Comparison of ENCODE assay signal across 4 cellular contexts in the genomic region with DNA sequence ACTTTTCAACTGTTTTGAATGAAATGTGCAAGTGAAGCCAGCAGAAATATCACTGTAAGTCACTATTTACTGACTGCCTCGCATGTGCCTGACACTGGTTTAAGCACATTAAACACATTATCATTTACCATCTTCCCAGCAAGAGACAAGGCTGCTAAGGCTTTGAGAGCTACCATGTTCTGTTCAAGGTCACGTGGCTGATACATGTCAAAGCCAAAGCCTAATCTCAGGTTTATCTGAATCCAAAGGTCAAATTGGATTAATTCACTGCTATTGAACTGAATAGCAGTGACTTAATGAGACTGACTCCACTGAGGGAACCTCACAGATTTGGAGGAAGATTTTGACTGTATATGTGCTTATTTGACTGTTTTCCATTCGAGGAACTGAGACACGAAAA.
TF ChIP-seq lines count a peak whose summit lies in the region.

No MANE protein-coding gene starts in this region.

TF ChIP-seq in SK-N-SH, 30 proteins besides CTCF, POLR2A, EP300 and RAD21:
- TF ChIP-seq TEAD4 (IDR thresholded peaks at IDR 0.05; ENCODE audit: borderline replicate concordance, insufficient read depth): no peak
- peak; percentile 40 for TF ChIP-seq CHD2 (IDR thresholded peaks at IDR 0.05; ENCODE audit: low read length, partially characterized antibody)
- peak; percentile 67; the same call in 1 of the 2 replicates for TF ChIP-seq MXI1 (IDR thresholded peaks at IDR 0.05; ENCODE audit: low read depth, low read length)
- TF ChIP-seq GATA2 (CRISPR knock-in tag; IDR thresholded peaks at IDR 0.05): peak; percentile 88

TF ChIP-seq in SK-N-SH treated with all-trans-retinoic acid at 6 μM for 48 hours, 23 proteins besides CTCF, POLR2A, EP300 and RAD21 (continues in another document):
- no peak for TF ChIP-seq ZNF8 (CRISPR knock-in tag; IDR thresholded peaks at IDR 0.05)
- no peak for TF ChIP-seq ZFP3 (CRISPR knock-in tag; IDR thresholded peaks at IDR 0.05)
- no peak for TF ChIP-seq SNAI2 (CRISPR knock-in tag; IDR thresholded peaks at IDR 0.05)
- TF ChIP-seq OSR1 (CRISPR knock-in tag; IDR thresholded peaks at IDR 0.05): no peak
- TF ChIP-seq, protein P1, sequence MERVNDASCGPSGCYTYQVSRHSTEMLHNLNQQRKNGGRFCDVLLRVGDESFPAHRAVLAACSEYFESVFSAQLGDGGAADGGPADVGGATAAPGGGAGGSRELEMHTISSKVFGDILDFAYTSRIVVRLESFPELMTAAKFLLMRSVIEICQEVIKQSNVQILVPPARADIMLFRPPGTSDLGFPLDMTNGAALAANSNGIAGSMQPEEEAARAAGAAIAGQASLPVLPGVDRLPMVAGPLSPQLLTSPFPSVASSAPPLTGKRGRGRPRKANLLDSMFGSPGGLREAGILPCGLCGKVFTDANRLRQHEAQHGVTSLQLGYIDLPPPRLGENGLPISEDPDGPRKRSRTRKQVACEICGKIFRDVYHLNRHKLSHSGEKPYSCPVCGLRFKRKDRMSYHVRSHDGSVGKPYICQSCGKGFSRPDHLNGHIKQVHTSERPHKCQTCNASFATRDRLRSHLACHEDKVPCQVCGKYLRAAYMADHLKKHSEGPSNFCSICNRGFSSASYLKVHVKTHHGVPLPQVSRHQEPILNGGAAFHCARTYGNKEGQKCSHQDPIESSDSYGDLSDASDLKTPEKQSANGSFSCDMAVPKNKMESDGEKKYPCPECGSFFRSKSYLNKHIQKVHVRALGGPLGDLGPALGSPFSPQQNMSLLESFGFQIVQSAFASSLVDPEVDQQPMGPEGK (CRISPR knock-in tag; IDR thresholded peaks at IDR 0.05; ENCODE audit: borderline replicate concordance): no peak
- no peak for TF ChIP-seq CREB5 (CRISPR knock-in tag; IDR thresholded peaks at IDR 0.05; ENCODE audit: low read depth)
- TF ChIP-seq ZNF565 (CRISPR knock-in tag; conservative IDR thresholded peaks at IDR 0.05; ENCODE audit: low read depth): no peak
- TF ChIP-seq GLIS3 (CRISPR knock-in tag; IDR thresholded peaks at IDR 0.05): no peak
- no peak for TF ChIP-seq TSHZ2 (CRISPR knock-in tag; IDR thresholded peaks at IDR 0.05)

TF ChIP-seq in liver, 16 proteins besides CTCF, POLR2A, EP300 and RAD21:
- TF ChIP-seq YY1 (IDR thresholded peaks at IDR 0.05) (peak; percentile 30), HNF4G (IDR thresholded peaks at IDR 0.05) (no peak), RXRA (IDR thresholded peaks at IDR 0.05) (peak in 1 of 2 donors; percentile 23), SP1 (IDR thresholded peaks at IDR 0.05) (peak; percentile 32), HNF4A (conservative IDR thresholded peaks at IDR 0.05) (peak; percentile 63 to 71)

TF ChIP-seq in HepG2, 621 proteins besides CTCF, POLR2A, EP300 and RAD21:
- TF ChIP-seq ZEB1 (IDR thresholded peaks at IDR 0.05; ENCODE audit: insufficient replicate concordance, low read depth) (no peak), ZNF850 (CRISPR knock-in tag; conservative IDR thresholded peaks at IDR 0.05) (no peak), ZNF546 (CRISPR knock-in tag; conservative IDR thresholded peaks at IDR 0.05) (no peak), ZNF230 (CRISPR knock-in tag; IDR thresholded peaks at IDR 0.05) (no peak), THAP9 (CRISPR knock-in tag; IDR thresholded peaks at IDR 0.05; ENCODE audit: borderline replicate concordance) (no peak), PRDM10 (CRISPR knock-in tag; IDR thresholded peaks at IDR 0.05; ENCODE audit: low read depth) (no peak)
- TF ChIP-seq, protein P2, sequence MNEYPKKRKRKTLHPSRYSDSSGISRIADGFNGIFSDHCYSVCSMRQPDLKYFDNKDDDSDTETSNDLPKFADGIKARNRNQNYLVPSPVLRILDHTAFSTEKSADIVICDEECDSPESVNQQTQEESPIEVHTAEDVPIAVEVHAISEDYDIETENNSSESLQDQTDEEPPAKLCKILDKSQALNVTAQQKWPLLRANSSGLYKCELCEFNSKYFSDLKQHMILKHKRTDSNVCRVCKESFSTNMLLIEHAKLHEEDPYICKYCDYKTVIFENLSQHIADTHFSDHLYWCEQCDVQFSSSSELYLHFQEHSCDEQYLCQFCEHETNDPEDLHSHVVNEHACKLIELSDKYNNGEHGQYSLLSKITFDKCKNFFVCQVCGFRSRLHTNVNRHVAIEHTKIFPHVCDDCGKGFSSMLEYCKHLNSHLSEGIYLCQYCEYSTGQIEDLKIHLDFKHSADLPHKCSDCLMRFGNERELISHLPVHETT (CRISPR knock-in tag; conservative IDR thresholded peaks at IDR 0.05): no peak
